In the genomic region with DNA sequence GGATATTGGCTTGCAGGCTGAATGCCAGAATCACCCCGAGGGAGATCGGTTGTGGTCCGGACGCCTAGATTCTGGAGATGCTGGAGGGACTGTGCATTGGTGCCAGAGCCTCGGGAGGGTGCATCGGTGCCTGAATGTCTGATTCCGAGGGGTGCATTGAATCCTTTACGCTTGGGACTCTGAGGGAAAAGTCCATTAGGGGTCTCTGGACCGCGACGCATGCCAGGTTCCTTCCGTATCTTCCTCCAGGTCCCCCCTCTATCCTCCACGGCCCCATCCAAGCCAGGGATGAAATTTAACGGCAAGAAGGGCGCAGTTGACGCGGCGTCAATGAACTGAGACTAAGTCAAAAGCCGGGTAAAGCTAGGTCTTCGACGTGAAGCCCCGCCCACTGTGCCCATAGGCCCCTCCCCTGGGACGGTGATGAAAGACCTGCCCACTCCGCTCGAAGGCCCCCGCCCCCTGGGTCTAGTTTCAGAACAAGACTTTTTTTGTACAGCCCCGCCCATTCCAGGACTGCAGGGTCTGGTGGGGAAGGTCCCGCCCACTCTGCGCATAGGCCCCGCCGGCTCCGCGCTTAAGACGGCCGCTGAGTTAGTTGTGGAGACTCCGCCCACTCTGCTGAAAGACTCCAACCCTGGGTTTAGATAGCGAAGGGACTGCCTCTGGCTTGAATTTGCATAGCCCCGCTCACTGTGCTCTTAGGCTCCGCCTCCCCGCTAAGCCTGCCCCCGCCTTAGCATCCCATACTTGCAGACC, we compare ENCODE assay signal across 1 cellular context.
TF ChIP-seq lines count a peak whose summit lies in the region.

No MANE protein-coding gene starts in this region.

TF ChIP-seq in HepG2, 621 proteins besides CTCF, POLR2A, EP300 and RAD21:
- TF ChIP-seq TSC22D2 (CRISPR knock-in tag; IDR thresholded peaks at IDR 0.05; ENCODE audit: borderline replicate concordance) (no peak), MIXL1 (CRISPR knock-in tag; IDR thresholded peaks at IDR 0.05) (no peak), ZNF75D (CRISPR knock-in tag; IDR thresholded peaks at IDR 0.05; ENCODE audit: borderline replicate concordance) (no peak), ZNF317 (CRISPR knock-in tag; IDR thresholded peaks at IDR 0.05) (no peak), SKI (IDR thresholded peaks at IDR 0.05; ENCODE audit: partially characterized antibody) (no peak), TAF1 (CRISPR knock-in tag; IDR thresholded peaks at IDR 0.05) (no peak), KDM5A (IDR thresholded peaks at IDR 0.05; ENCODE audit: borderline replicate concordance, low read length) (no peak), MZF1 (CRISPR knock-in tag; IDR thresholded peaks at IDR 0.05; ENCODE audit: borderline replicate concordance) (no peak), ZNF205 (CRISPR knock-in tag; IDR thresholded peaks at IDR 0.05) (no peak), RBM22 (optimal IDR thresholded peaks at IDR 0.05; ENCODE audit: low read length) (no peak), BHLHE40 (IDR thresholded peaks at IDR 0.05; ENCODE audit: low read length) (no peak), ZSCAN9 (CRISPR knock-in tag; IDR thresholded peaks at IDR 0.05; ENCODE audit: borderline replicate concordance) (no peak), BRCA1 (CRISPR knock-in tag; IDR thresholded peaks at IDR 0.05) (no peak), EED (CRISPR knock-in tag; IDR thresholded peaks at IDR 0.05) (no peak), PRPF4 (IDR thresholded peaks at IDR 0.05; ENCODE audit: low read depth, low read length, poor library complexity, severe bottlenecking) (no peak), ZNF441 (CRISPR knock-in tag; IDR thresholded peaks at IDR 0.05; ENCODE audit: borderline replicate concordance) (no peak)
- TF ChIP-seq, protein P1, sequence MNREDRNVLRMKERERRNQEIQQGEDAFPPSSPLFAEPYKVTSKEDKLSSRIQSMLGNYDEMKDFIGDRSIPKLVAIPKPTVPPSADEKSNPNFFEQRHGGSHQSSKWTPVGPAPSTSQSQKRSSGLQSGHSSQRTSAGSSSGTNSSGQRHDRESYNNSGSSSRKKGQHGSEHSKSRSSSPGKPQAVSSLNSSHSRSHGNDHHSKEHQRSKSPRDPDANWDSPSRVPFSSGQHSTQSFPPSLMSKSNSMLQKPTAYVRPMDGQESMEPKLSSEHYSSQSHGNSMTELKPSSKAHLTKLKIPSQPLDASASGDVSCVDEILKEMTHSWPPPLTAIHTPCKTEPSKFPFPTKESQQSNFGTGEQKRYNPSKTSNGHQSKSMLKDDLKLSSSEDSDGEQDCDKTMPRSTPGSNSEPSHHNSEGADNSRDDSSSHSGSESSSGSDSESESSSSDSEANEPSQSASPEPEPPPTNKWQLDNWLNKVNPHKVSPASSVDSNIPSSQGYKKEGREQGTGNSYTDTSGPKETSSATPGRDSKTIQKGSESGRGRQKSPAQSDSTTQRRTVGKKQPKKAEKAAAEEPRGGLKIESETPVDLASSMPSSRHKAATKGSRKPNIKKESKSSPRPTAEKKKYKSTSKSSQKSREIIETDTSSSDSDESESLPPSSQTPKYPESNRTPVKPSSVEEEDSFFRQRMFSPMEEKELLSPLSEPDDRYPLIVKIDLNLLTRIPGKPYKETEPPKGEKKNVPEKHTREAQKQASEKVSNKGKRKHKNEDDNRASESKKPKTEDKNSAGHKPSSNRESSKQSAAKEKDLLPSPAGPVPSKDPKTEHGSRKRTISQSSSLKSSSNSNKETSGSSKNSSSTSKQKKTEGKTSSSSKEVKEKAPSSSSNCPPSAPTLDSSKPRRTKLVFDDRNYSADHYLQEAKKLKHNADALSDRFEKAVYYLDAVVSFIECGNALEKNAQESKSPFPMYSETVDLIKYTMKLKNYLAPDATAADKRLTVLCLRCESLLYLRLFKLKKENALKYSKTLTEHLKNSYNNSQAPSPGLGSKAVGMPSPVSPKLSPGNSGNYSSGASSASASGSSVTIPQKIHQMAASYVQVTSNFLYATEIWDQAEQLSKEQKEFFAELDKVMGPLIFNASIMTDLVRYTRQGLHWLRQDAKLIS (CRISPR knock-in tag; IDR thresholded peaks at IDR 0.05): no peak
